ENCODE assay signal across 15 cellular contexts in the genomic region with DNA sequence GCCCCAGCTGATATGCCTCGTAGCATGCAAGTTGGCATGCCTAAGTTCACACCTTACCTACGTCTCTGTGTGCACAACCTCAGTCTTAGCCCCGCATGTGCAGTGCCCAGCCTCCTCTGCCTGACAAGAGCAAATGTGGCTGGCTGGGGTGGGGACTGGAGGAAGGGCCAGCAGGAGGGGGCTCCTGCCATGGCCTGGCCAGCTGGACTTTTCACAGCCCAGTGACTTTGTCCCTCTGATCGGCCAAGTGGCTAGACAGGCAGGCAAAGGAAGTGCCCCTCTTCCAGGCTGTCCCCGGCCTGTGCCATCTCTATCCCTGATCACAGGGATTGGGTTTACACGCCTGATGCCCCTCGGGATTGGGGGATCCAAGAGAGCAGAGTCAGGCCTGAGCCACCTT. TPM values are rescaled to one million over a fixed set of nuclear protein-coding genes. Genes with fewer than 3 reads are reported as not detected.
"Had no signal": no experiment of that assay in that cellular context is flagged by ENCODE, and none has a peak within 500 bp of the region (broad histone marks: within the 10 kb centered on the region; RNA-seq: fewer than 3 reads in every experiment).

No MANE protein-coding gene starts in this region.

- H3K27ac Mint-ChIP-seq: activated CD4-positive, alpha-beta memory T cell treated with anti-CD3 and anti-CD28 coated beads for 36 hours; activated naive CD4-positive, alpha-beta T cell treated with anti-CD3 and anti-CD28 coated beads, Interleukin-2, amount 50 U/mL, for 24 hours; activated T-cell treated with anti-CD3 and anti-CD28 coated beads, Interleukin-2, amount 50 U/mL, for 24 hours had no signal

- H3K9me3 ChIP-seq: adrenal gland, esophagus muscularis mucosa, ovary, vagina had no signal

- H3K36me3 Mint-ChIP-seq: activated CD4-positive, alpha-beta memory T cell treated with anti-CD3 and anti-CD28 coated beads for 36 hours had no signal

- H3K27me3 ChIP-seq: adrenal gland, esophagus muscularis mucosa, ovary, tibial nerve, vagina had no signal

- H3K9me3 Mint-ChIP-seq: activated T-cell treated with anti-CD3 and anti-CD28 coated beads, Interleukin-2, amount 50 U/mL, for 24 hours had no signal

- DNase-seq: activated CD4-positive, alpha-beta memory T cell treated with anti-CD3 and anti-CD28 coated beads for 36 hours; activated CD4-positive, alpha-beta T cell treated with anti-CD3 and anti-CD28 coated beads for 1 hour; activated effector memory CD4-positive, alpha-beta T cell treated with anti-CD3 and anti-CD28 coated beads, Interleukin-2, amount 50 U/mL, for 16 hours; activated T-cell treated with anti-CD3 and anti-CD28 coated beads, Interleukin-2, amount 50 U/mL, for 24 hours; adrenal gland; effector CD4-positive, alpha-beta T cell; ovary; stimulated activated naive B cell treated with anti-CD40 and anti-IgM and Interleukin-4, amounts not matched to agents 10 μg/mL and 1 μg/mL and 100 μg/mL, for 72 hours; T-helper 1 cell; T1000 had no signal

- H3K4me1 ChIP-seq: tibial nerve had no signal

- H3K4me3 ChIP-seq: adrenal gland, coronary artery, esophagus muscularis mucosa, ovary, tibial nerve, vagina had no signal

- H3K36me3 ChIP-seq: adrenal gland, esophagus muscularis mucosa, ovary, tibial nerve, vagina had no signal

- H3K27me3 Mint-ChIP-seq: activated naive CD4-positive, alpha-beta T cell treated with anti-CD3 and anti-CD28 coated beads, Interleukin-2, amount 50 U/mL, for 24 hours had no signal

- H3K27ac ChIP-seq: adrenal gland, coronary artery, ovary, tibial nerve, vagina had no signal

- H3K4me3 Mint-ChIP-seq: activated CD4-positive, alpha-beta memory T cell treated with anti-CD3 and anti-CD28 coated beads for 36 hours; activated naive CD4-positive, alpha-beta T cell treated with anti-CD3 and anti-CD28 coated beads, Interleukin-2, amount 50 U/mL, for 24 hours; activated T-cell treated with anti-CD3 and anti-CD28 coated beads, Interleukin-2, amount 50 U/mL, for 24 hours; stimulated activated naive B cell treated with anti-CD40 and anti-IgM and Interleukin-4, amounts not matched to agents 10 μg/mL and 1 μg/mL and 100 μg/mL, for 72 hours had no signal

RNA-seq across cellular contexts. Expression of gene SIRPA, which starts 49.5 kb away (rescaled TPM):
- total RNA-seq: activated CD4-positive, alpha-beta memory T cell treated with anti-CD3 and anti-CD28 coated beads for 36 hours had no signal
